28 cellular contexts compared by ENCODE assay signal in genomic region chr9:137837345-137838278, GRCh38. TPM values are rescaled to one million over a fixed set of nuclear protein-coding genes. Genes with fewer than 3 reads are reported as not detected.
DNase-seq lines count a peak whose midpoint lies in the region; ATAC-seq, FAIRE-seq and TF ChIP-seq lines count a peak whose summit lies in the region.
"Had no signal": no experiment of that assay in that cellular context is flagged by ENCODE, and none has a peak within 500 bp of the region (broad histone marks: within the 10 kb centered on the region; RNA-seq: fewer than 3 reads in every experiment).

No MANE protein-coding gene starts in this region.

- no peaks in the 10 kb centered on the region; the same call in 1 of the 2 replicates for H3K36me3 ChIP-seq in H7 (replicated peaks; ENCODE audit: control insufficient read depth, insufficient read depth, low read length)
- H3K36me3 ChIP-seq in ectodermal cell (ENCODE audit: control insufficient read depth, insufficient read depth, low read length), result peaks cover 10% of the 10 kb centered on the region
- H3K36me3 ChIP-seq in sigmoid colon, result peaks cover 13 to 48% (median 36%) of the 10 kb centered on the region in 4 donors

- H3K4me1 ChIP-seq in ectodermal cell (ENCODE audit: control insufficient read depth, insufficient read depth, low read length), result no peaks in the 10 kb centered on the region
- H3K4me1 ChIP-seq in sigmoid colon, result no peaks in the 10 kb centered on the region
- H3K4me1 ChIP-seq: right atrium auricular region, spleen, thyroid gland had no signal

- H3K4me3 ChIP-seq in H7 (ENCODE audit: insufficient read depth, low read depth, low read length) (no peak overlapping the region), ectodermal cell (ENCODE audit: insufficient read depth, low read depth, low read length) (no peak overlapping the region), sigmoid colon (no peak overlapping the region)
- H3K4me3 ChIP-seq: BLaER1 treated with 17β-estradiol and CSF1 and Interleukin-3, amounts not matched to agents 10 nM and 100 nM; right atrium auricular region; spleen; thyroid gland had no signal

- no peaks in the 10 kb centered on the region for H3K27me3 ChIP-seq in H7 (ENCODE audit: control insufficient read depth, insufficient read depth, low read length)
- no peaks in the 10 kb centered on the region for H3K27me3 ChIP-seq in ectodermal cell (ENCODE audit: control insufficient read depth, insufficient read depth, low read length, poor library complexity, severe bottlenecking)
- no peaks in the 10 kb centered on the region for H3K27me3 ChIP-seq in sigmoid colon
- H3K27me3 ChIP-seq: BLaER1 treated with 17β-estradiol and CSF1 and Interleukin-3, amounts not matched to agents 10 nM and 100 nM; right atrium auricular region; spleen; thyroid gland had no signal

- no peak for DNase-seq in GM12891 (ENCODE audit: insufficient read length, low spot score)
- DNase-seq in H7, result peak; percentile 61
- peak; percentile 52 for DNase-seq in sigmoid colon
- DNase-seq in SHP77 treated with DMSO at 0.1 percent for 48 hours (lab: John Stamatoyannopoulos, UW), result no peak
- DNase-seq in NCI-H187 treated with DMSO at 0.1 percent for 48 hours (lab: John Stamatoyannopoulos, UW), result no peak
- DNase-seq: activated B cell treated with CpG ODN at 0.5 μM for 24 hours; activated CD4-positive, alpha-beta T cell treated with anti-CD3 and anti-CD28 coated beads, Interleukin-2, amount 10 ng/mL, durations not matched to agents 7 days and 5 days; activated effector memory CD4-positive, alpha-beta T cell treated with anti-CD3 and anti-CD28 coated beads, Interleukin-2, amount 50 U/mL, for 16 hours; activated naive CD8-positive, alpha-beta T cell treated with anti-CD3 and anti-CD28 coated beads, Interleukin-2, amount 10 ng/mL, durations not matched to agents 7 days and 5 days; activated T-cell treated with anti-CD3 and anti-CD28 coated beads, Interleukin-2, amount 50 U/mL, for 24 hours; caudate nucleus; cortex of kidney; erythroblast; mesendoderm; MV-4-11; NCI-H1436 treated with DMSO at 0.1 percent for 48 hours; spleen; stimulated activated CD4-positive, alpha-beta T cell treated with anti-CD3 and anti-CD28 coated beads, Interleukin-2, amount 100 ng/mL, for 24 hours; thyroid gland had no signal

- ATAC-seq in GM18520 (IDR thresholded peaks at IDR 0.05; ENCODE audit: unreplicated experiment), result no peak

- H3K27ac ChIP-seq in ectodermal cell (ENCODE audit: insufficient read depth, low read depth, low read length, poor library complexity, severe bottlenecking) (peak overlapping the region; percentile 2), sigmoid colon (no peak overlapping the region)
- H3K27ac ChIP-seq: BLaER1 treated with 17β-estradiol and CSF1 and Interleukin-3, amounts not matched to agents 10 nM and 100 nM; right atrium auricular region; spleen; thyroid gland had no signal

- WGBS in ectodermal cell, 2 experiments, result 93% methylated on average over 20 of the region's 20 CpGs
- 93 to 95% methylated on average over 20 of the region's 20 CpGs for WGBS in sigmoid colon, 2 donors

- TF ChIP-seq CTCF in sigmoid colon (IDR thresholded peaks at IDR 0.05), result no peak

- no peak for TF ChIP-seq EP300 in sigmoid colon (IDR thresholded peaks at IDR 0.05)

- intact Hi-C loops in sigmoid colon (cut with DNase I), result no loop called here

- TF ChIP-seq POLR2A in GM12891 (IDR thresholded peaks at IDR 0.05; ENCODE audit: low read depth, low read length) (0 out of 2 replicates have a peak, but pooled peaks have one; percentile 10), sigmoid colon (IDR thresholded peaks at IDR 0.05) (no peak)

- no peak for FAIRE-seq in GM12891 (lab: Jason Lieb, UNC)
- FAIRE-seq: G401.6 had no signal

- no peaks in the 10 kb centered on the region for H3K9me3 ChIP-seq in ectodermal cell (ENCODE audit: control insufficient read depth, low read length)
- no peaks in the 10 kb centered on the region for H3K9me3 ChIP-seq in sigmoid colon
- H3K9me3 ChIP-seq: right atrium auricular region, thyroid gland had no signal

TF ChIP-seq in GM12891, 5 proteins besides CTCF, POLR2A, EP300 and RAD21:
- no peak for TF ChIP-seq SPI1 (IDR thresholded peaks at IDR 0.05; ENCODE audit: low read depth, low read length)
- no peak for TF ChIP-seq PAX5 (IDR thresholded peaks at IDR 0.05; ENCODE audit: insufficient read depth, low read length, severe bottlenecking)

RNA-seq across cellular contexts. Expression of gene CACNA1B, which starts 40.0 kb away (rescaled TPM):
- polyA plus RNA-seq in GM12891 (2012; ENCODE audit: low read depth, missing spikeins), result 0.18 TPM
- 1.4 and 2.3 TPM in 2 replicates for total RNA-seq in H7 (2014; rRNA removed; shearing (Covaris generic))
- 1.00 TPM for polyA plus RNA-seq in ectodermal cell (2013, experiment 1 of 4)
- polyA plus RNA-seq in ectodermal cell (2013, experiment 2 of 4), result 1.4 TPM
- 0.85 TPM for polyA plus RNA-seq in ectodermal cell (2013, experiment 3 of 4)
- 1.2 TPM for polyA plus RNA-seq in ectodermal cell (2013, experiment 4 of 4)
- 1 to 10 TPM in 1 of 4 donors, under 1 TPM in 3; 0.33 to 1.4 (median 0.76) TPM for total RNA-seq in sigmoid colon
- polyA plus RNA-seq in sigmoid colon, result under 1 TPM in 2 of 3 donors, not detected in 1; under 0.01 to 0.39 TPM
- total RNA-seq: activated CD4-positive, alpha-beta T cell treated with anti-CD3 and anti-CD28 coated beads, Interleukin-2, amount 10 ng/mL, durations not matched to agents 7 days and 5 days; activated naive CD8-positive, alpha-beta T cell treated with anti-CD3 and anti-CD28 coated beads, Interleukin-2, amount 10 ng/mL, durations not matched to agents 7 days and 5 days; H4; left lobe of liver; NCI-H460; RPMI7951 had no signal

Comparison
In these comparisons a context has a peak if more than half of its experiments do, and no peak if none do; other contexts are left out.
1. DNase-seq: peak in H7 (single experiment) and sigmoid colon (single experiment); none in GM12891 (single experiment), SHP77 treated with DMSO at 0.1 percent for 48 hours (single experiment) and NCI-H187 treated with DMSO at 0.1 percent for 48 hours (single experiment).